14 cellular contexts compared by ENCODE assay signal in the genomic region with DNA sequence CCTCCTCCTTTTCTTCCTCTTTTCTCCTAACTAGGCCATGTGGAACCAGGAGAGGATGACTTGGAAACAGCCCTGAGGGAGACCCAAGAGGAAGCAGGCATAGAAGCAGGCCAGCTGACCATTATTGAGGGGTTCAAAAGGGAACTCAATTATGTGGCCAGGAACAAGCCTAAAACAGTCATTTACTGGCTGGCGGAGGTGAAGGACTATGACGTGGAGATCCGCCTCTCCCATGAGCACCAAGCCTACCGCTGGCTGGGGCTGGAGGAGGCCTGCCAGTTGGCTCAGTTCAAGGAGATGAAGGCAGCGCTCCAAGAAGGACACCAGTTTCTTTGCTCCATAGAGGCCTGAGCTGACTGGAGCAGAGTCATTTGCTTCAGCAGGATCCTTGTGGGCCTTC. TPM values are rescaled to one million over a fixed set of nuclear protein-coding genes. Genes with fewer than 3 reads are reported as not detected.
DNase-seq lines count a peak whose midpoint lies in the region; ATAC-seq, FAIRE-seq and TF ChIP-seq lines count a peak whose summit lies in the region.
"Had no signal": no experiment of that assay in that cellular context is flagged by ENCODE, and none has a peak within 500 bp of the region (broad histone marks: within the 10 kb centered on the region; RNA-seq: fewer than 3 reads in every experiment).

No MANE protein-coding gene starts in this region.

- H3K9me3 ChIP-seq in kidney (ENCODE audit: control insufficient read depth in 1 of 2, low read length in 2 of 2) (no peaks in the 10 kb centered on the region), psoas muscle (no peaks in the 10 kb centered on the region)
- H3K9me3 ChIP-seq: MG63 had no signal

- no peak overlapping the region for H3K4me3 ChIP-seq in kidney (ENCODE audit: low read length in 2 of 2)
- H3K4me3 ChIP-seq in psoas muscle, result no peak overlapping the region
- H3K4me3 ChIP-seq: MG63 had no signal

- peaks cover 8% of the 10 kb centered on the region for H3K4me1 Mint-ChIP-seq in type B pancreatic cell (ENCODE audit: unreplicated experiment)
- H3K4me1 Mint-ChIP-seq: activated CD4-positive, alpha-beta memory T cell treated with anti-CD3 and anti-CD28 coated beads, Interleukin-2, amount 10 ng/mL, durations not matched to agents 7 days and 5 days had no signal

- no peak overlapping the region for H3K9ac ChIP-seq in kidney (ENCODE audit: low read length in 2 of 2)

- no peak for FAIRE-seq in kidney (lab: Jason Lieb, UNC)
- no peak for FAIRE-seq in RCC 7860 (lab: Jason Lieb, UNC)
- FAIRE-seq: A204.1 had no signal

- ATAC-seq in psoas muscle (peak; percentile 84 to 94 (median 89)), esophagus mucosa (no peak), GM18517 (IDR thresholded peaks at IDR 0.05; ENCODE audit: unreplicated experiment) (no peak)
- ATAC-seq: foreskin keratinocyte had no signal

- no peak overlapping the region for H3K27ac Mint-ChIP-seq in type B pancreatic cell
- H3K27ac Mint-ChIP-seq: activated CD4-positive, alpha-beta memory T cell treated with anti-CD3 and anti-CD28 coated beads, Interleukin-2, amount 10 ng/mL, durations not matched to agents 7 days and 5 days had no signal

- intact Hi-C loops in kidney (cut with DNase I) (no loop called here), psoas muscle (cut with DNase I) (no loop called here)

- H3K36me3 ChIP-seq in kidney (ENCODE audit: control insufficient read depth in 1 of 2, insufficient read depth in 2 of 2, low read length in 2 of 2) (peaks cover 7 to 8% of the 10 kb centered on the region in 2 donors), psoas muscle (ENCODE audit: insufficient read depth in 1 of 2, low read depth in 1 of 2) (peaks cover 2 to 40% of the 10 kb centered on the region in 2 donors)
- H3K36me3 ChIP-seq: MG63 had no signal

- H3K4me1 ChIP-seq in kidney (ENCODE audit: control insufficient read depth in 1 of 2, insufficient read depth in 1 of 2, low read depth in 1 of 2, low read length in 2 of 2), result peaks cover 21 to 31% of the 10 kb centered on the region in 2 donors
- H3K4me1 ChIP-seq in psoas muscle, result peaks cover 33% of the 10 kb centered on the region
- H3K4me1 ChIP-seq: foreskin keratinocyte had no signal

- TF ChIP-seq CTCF in kidney (IDR thresholded peaks at IDR 0.05; ENCODE audit: borderline replicate concordance, extremely low read depth, insufficient read depth) (no peak), psoas muscle (IDR thresholded peaks at IDR 0.05) (no peak), type B pancreatic cell (conservative IDR thresholded peaks at IDR 0.05) (no peak)

- no peaks in the 10 kb centered on the region for H3K9me3 Mint-ChIP-seq in type B pancreatic cell
- H3K9me3 Mint-ChIP-seq: activated CD4-positive, alpha-beta memory T cell treated with anti-CD3 and anti-CD28 coated beads, Interleukin-2, amount 10 ng/mL, durations not matched to agents 7 days and 5 days had no signal

- H3K27ac ChIP-seq in kidney (ENCODE audit: low read depth in 2 of 2, low read length in 2 of 2) (peak overlapping the region; percentile 25 to 85), psoas muscle (peak overlapping the region; percentile 76)
- H3K27ac ChIP-seq: foreskin keratinocyte, RWPE1 had no signal

- WGBS in psoas muscle, 3 donors, result 15 to 35% (median 23%) methylated on average over 5 of the region's 5 CpGs

- peak in 9 of 14 donors; percentile 34 to 82 (median 68) for DNase-seq in C1 segment of cervical spinal cord (lab: John Stamatoyannopoulos, UW)
- peak; percentile 73 for DNase-seq in cerebellar cortex (ENCODE audit: low spot score)
- DNase-seq in kidney, result no peak
- DNase-seq in psoas muscle, result peak; percentile 76 to 92
- DNase-seq in type B pancreatic cell (ENCODE audit: extremely low spot score, unreplicated experiment), result no peak
- no peak for DNase-seq in RCC 7860 (ENCODE audit: low spot score)
- DNase-seq: activated CD4-positive, alpha-beta memory T cell treated with anti-CD3 and anti-CD28 coated beads, Interleukin-2, amount 10 ng/mL, durations not matched to agents 7 days and 5 days; DMS53; foreskin keratinocyte; MG63 had no signal

- H3K4me3 Mint-ChIP-seq in type B pancreatic cell, result no peak overlapping the region
- H3K4me3 Mint-ChIP-seq: activated CD4-positive, alpha-beta memory T cell treated with anti-CD3 and anti-CD28 coated beads, Interleukin-2, amount 10 ng/mL, durations not matched to agents 7 days and 5 days had no signal

- H3K27me3 Mint-ChIP-seq in type B pancreatic cell, result no peaks in the 10 kb centered on the region
- H3K27me3 Mint-ChIP-seq: activated CD4-positive, alpha-beta memory T cell treated with anti-CD3 and anti-CD28 coated beads, Interleukin-2, amount 10 ng/mL, durations not matched to agents 7 days and 5 days had no signal

- H3K27me3 ChIP-seq in psoas muscle (ENCODE audit: insufficient read depth in 3 of 3, low read length in 2 of 3), result no peaks in the 10 kb centered on the region
- H3K27me3 ChIP-seq: foreskin keratinocyte, MG63 had no signal

- peaks cover 11% of the 10 kb centered on the region for H3K36me3 Mint-ChIP-seq in type B pancreatic cell

RNA-seq across cellular contexts. Expression of a gene that starts 13.7 kb away (rescaled TPM):
- total RNA-seq in kidney (12.6 TPM), psoas muscle (10 to 100 TPM; 14.7 to 19.7 (median 16.4) TPM), type B pancreatic cell (ENCODE audit: low replicate concordance) (25.1 and 25.4 TPM in 2 replicates), esophagus mucosa (19.9 TPM)
- polyA plus RNA-seq in kidney (ENCODE audit: insufficient read depth, low read depth, low replicate concordance) (32.1 TPM), psoas muscle (10 to 100 TPM; 19.6 to 31.0 (median 28.3) TPM)

RNA-seq across cellular contexts. Expression of a gene that starts 14.0 kb away (rescaled TPM):
- 2.8 TPM for total RNA-seq in kidney
- polyA plus RNA-seq in kidney (ENCODE audit: insufficient read depth, low read depth, low replicate concordance), result 0.58 TPM
- total RNA-seq in psoas muscle, result 1 to 10 TPM in 1 of 4 donors, under 1 TPM in 3; 0.37 to 1.6 (median 0.52) TPM
- under 1 TPM; 0.10 to 0.57 (median 0.18) TPM for polyA plus RNA-seq in psoas muscle
- total RNA-seq in type B pancreatic cell (ENCODE audit: low replicate concordance), result 3.5 and 9.6 TPM in 2 replicates
- total RNA-seq in esophagus mucosa, result 2.0 TPM

RNA-seq across cellular contexts. Expression of a gene that starts 33.6 kb away (rescaled TPM):
- total RNA-seq in kidney (8.1 TPM), psoas muscle (10 to 100 TPM; 16.3 to 34.1 (median 25.1) TPM), type B pancreatic cell (ENCODE audit: low replicate concordance) (11.6 and 24.5 TPM in 2 replicates), esophagus mucosa (5.4 TPM)
- polyA plus RNA-seq in kidney (ENCODE audit: insufficient read depth, low read depth, low replicate concordance) (13.5 TPM), psoas muscle (10 to 100 TPM in 2 of 3 donors, 1 to 10 TPM in 1; 6.3 to 50.7 (median 38.6) TPM)

Comparison
In these comparisons a context has a peak if more than half of its experiments do, and no peak if none do; other contexts are left out.
1. DNase-seq: peak in C1 segment of cervical spinal cord (9 of 14), cerebellar cortex (single experiment) and psoas muscle (2 of 2); none in kidney (single experiment), type B pancreatic cell (single experiment) and RCC 7860 (single experiment).
2. ATAC-seq: peak in psoas muscle (4 of 4); none in esophagus mucosa (single experiment) and GM18517 (single experiment).